In the genomic region with DNA sequence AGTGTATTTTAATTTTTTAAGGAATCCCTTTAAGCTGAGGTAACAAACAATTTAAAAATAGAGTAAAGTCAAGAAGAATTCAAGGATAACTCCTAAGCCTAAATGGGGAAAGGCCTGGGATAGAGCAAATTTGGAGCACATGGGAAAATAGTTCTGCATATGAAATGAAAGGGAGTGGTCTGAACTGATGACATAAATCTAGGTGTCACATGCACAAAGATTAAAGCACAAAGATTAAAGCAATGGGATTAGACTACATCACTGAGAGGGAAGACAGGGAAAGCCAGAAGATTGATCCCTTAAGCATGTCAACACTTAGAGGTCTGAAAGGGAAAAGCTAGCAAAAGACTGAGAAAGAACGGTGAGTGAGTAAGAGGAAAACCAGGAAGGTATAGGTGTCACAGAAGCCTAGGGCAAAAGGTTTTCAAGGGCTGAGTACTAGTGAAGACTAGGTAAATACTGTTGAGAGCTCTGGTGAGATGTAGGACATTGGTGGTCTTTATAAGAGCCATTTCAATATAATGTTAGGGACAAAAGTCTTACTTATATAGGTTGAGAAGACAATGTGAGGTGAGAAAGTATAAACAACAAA, we compare ENCODE assay signal across 17 cellular contexts. TPM values are rescaled to one million over a fixed set of nuclear protein-coding genes. Genes with fewer than 3 reads are reported as not detected.
DNase-seq lines count a peak whose midpoint lies in the region; ATAC-seq, FAIRE-seq and TF ChIP-seq lines count a peak whose summit lies in the region.
"Had no signal": no experiment of that assay in that cellular context is flagged by ENCODE, and none has a peak within 500 bp of the region (broad histone marks: within the 10 kb centered on the region; RNA-seq: fewer than 3 reads in every experiment).

No MANE protein-coding gene starts in this region.

- H3K4me1 ChIP-seq in foreskin keratinocyte: no peaks in the 10 kb centered on the region
- H3K4me1 ChIP-seq: Caco-2 had no signal

- H3K27ac Mint-ChIP-seq in activated CD4-positive, alpha-beta T cell treated with anti-CD3 and anti-CD28 coated beads, Interleukin-2, amount 10 ng/mL, durations not matched to agents 7 days and 5 days: peak overlapping the region; percentile 15
- H3K27ac Mint-ChIP-seq in activated CD4-positive, alpha-beta T cell treated with anti-CD3 and anti-CD28 coated beads for 36 hours: no peak overlapping the region
- H3K27ac Mint-ChIP-seq in activated T-helper 17 cell treated with anti-CD3 and anti-CD28 coated beads, Interleukin-2, amount 50 U/mL, for 72 hours: peak overlapping the region; percentile 17

- peak; percentile 79 for FAIRE-seq in GM12892 (lab: Jason Lieb, UNC)
- FAIRE-seq: GM12878, H1 had no signal

- no peak overlapping the region for H3K27ac ChIP-seq in foreskin keratinocyte
- H3K27ac ChIP-seq: 22Rv1, BLaER1 had no signal

- TF ChIP-seq CTCF in foreskin keratinocyte (conservative IDR thresholded peaks at IDR 0.05): no peak

- no peaks in the 10 kb centered on the region for H3K9me3 Mint-ChIP-seq in activated CD4-positive, alpha-beta T cell treated with anti-CD3 and anti-CD28 coated beads, Interleukin-2, amount 10 ng/mL, durations not matched to agents 7 days and 5 days
- no peaks in the 10 kb centered on the region for H3K9me3 Mint-ChIP-seq in activated CD4-positive, alpha-beta T cell treated with anti-CD3 and anti-CD28 coated beads for 36 hours (ENCODE audit: low read depth)
- H3K9me3 Mint-ChIP-seq in activated T-helper 17 cell treated with anti-CD3 and anti-CD28 coated beads, Interleukin-2, amount 50 U/mL, for 72 hours: no peaks in the 10 kb centered on the region
- H3K9me3 Mint-ChIP-seq: CD8-positive, alpha-beta memory T cell had no signal

- ATAC-seq in activated CD4-positive, alpha-beta T cell treated with anti-CD3 and anti-CD28 coated beads for 36 hours: no peak
- ATAC-seq in activated T-helper 17 cell treated with anti-CD3 and anti-CD28 coated beads, Interleukin-2, amount 50 U/mL, for 72 hours (replicated peaks): no peak
- ATAC-seq in GM19023 (IDR thresholded peaks at IDR 0.05; ENCODE audit: unreplicated experiment) (no peak), HG02870 (IDR thresholded peaks at IDR 0.05; ENCODE audit: unreplicated experiment) (no peak), foreskin keratinocyte (no peak)
- ATAC-seq: GM12878 had no signal

- no peak for TF ChIP-seq POLR2A in GM12892 (IDR thresholded peaks at IDR 0.05; ENCODE audit: low read depth, low read length)

- H3K4me1 Mint-ChIP-seq in activated CD4-positive, alpha-beta T cell treated with anti-CD3 and anti-CD28 coated beads, Interleukin-2, amount 10 ng/mL, durations not matched to agents 7 days and 5 days: peaks cover 9% of the 10 kb centered on the region
- H3K4me1 Mint-ChIP-seq in activated CD4-positive, alpha-beta T cell treated with anti-CD3 and anti-CD28 coated beads for 36 hours: peaks cover 7% of the 10 kb centered on the region
- peaks cover 4% of the 10 kb centered on the region for H3K4me1 Mint-ChIP-seq in activated T-helper 17 cell treated with anti-CD3 and anti-CD28 coated beads, Interleukin-2, amount 50 U/mL, for 72 hours

- H3K4me3 Mint-ChIP-seq in activated CD4-positive, alpha-beta T cell treated with anti-CD3 and anti-CD28 coated beads, Interleukin-2, amount 10 ng/mL, durations not matched to agents 7 days and 5 days: no peak overlapping the region
- no peak overlapping the region for H3K4me3 Mint-ChIP-seq in activated CD4-positive, alpha-beta T cell treated with anti-CD3 and anti-CD28 coated beads for 36 hours
- no peak overlapping the region for H3K4me3 Mint-ChIP-seq in activated T-helper 17 cell treated with anti-CD3 and anti-CD28 coated beads, Interleukin-2, amount 50 U/mL, for 72 hours
- H3K4me3 Mint-ChIP-seq: CD8-positive, alpha-beta memory T cell had no signal

- no peaks in the 10 kb centered on the region for H3K27me3 ChIP-seq in foreskin keratinocyte
- H3K27me3 ChIP-seq: BLaER1 had no signal

- H3K36me3 Mint-ChIP-seq in activated CD4-positive, alpha-beta T cell treated with anti-CD3 and anti-CD28 coated beads, Interleukin-2, amount 10 ng/mL, durations not matched to agents 7 days and 5 days (ENCODE audit: low read depth): peaks cover 57% of the 10 kb centered on the region
- H3K36me3 Mint-ChIP-seq in activated CD4-positive, alpha-beta T cell treated with anti-CD3 and anti-CD28 coated beads for 36 hours (ENCODE audit: low read depth): peaks cover 58% of the 10 kb centered on the region
- peaks cover 75% of the 10 kb centered on the region for H3K36me3 Mint-ChIP-seq in activated T-helper 17 cell treated with anti-CD3 and anti-CD28 coated beads, Interleukin-2, amount 50 U/mL, for 72 hours (ENCODE audit: low read depth)

- POLR2A ChIA-PET in activated CD4-positive, alpha-beta T cell treated with anti-CD3 and anti-CD28 coated beads, Interleukin-2, amount 10 ng/mL, durations not matched to agents 7 days and 5 days (lab: Charles Lee): no interaction called here
- POLR2A ChIA-PET in activated CD4-positive, alpha-beta T cell treated with anti-CD3 and anti-CD28 coated beads for 36 hours (lab: Charles Lee): no interaction called here

- CTCF ChIA-PET in activated CD4-positive, alpha-beta T cell treated with anti-CD3 and anti-CD28 coated beads, Interleukin-2, amount 10 ng/mL, durations not matched to agents 7 days and 5 days (lab: Charles Lee): no interaction called here
- CTCF ChIA-PET in activated CD4-positive, alpha-beta T cell treated with anti-CD3 and anti-CD28 coated beads for 36 hours (lab: Charles Lee): no interaction called here

- intact Hi-C loops in activated CD4-positive, alpha-beta T cell treated with anti-CD3 and anti-CD28 coated beads for 36 hours (cut with DNase I, micrococcal nuclease): no loop called here

- DNase-seq in activated CD4-positive, alpha-beta T cell treated with anti-CD3 and anti-CD28 coated beads, Interleukin-2, amount 10 ng/mL, durations not matched to agents 7 days and 5 days: no peak
- no peak for DNase-seq in activated CD4-positive, alpha-beta T cell treated with anti-CD3 and anti-CD28 coated beads for 36 hours
- DNase-seq in GM12892 (ENCODE audit: insufficient read length) (no peak), foreskin keratinocyte (no peak)
- DNase-seq: AML-193; Caco-2; CD8-positive, alpha-beta memory T cell; DMS 273 treated with DMSO at 0.1 percent for 48 hours; IMR-90; KG1 had no signal

- no peaks in the 10 kb centered on the region for H3K27me3 Mint-ChIP-seq in activated CD4-positive, alpha-beta T cell treated with anti-CD3 and anti-CD28 coated beads, Interleukin-2, amount 10 ng/mL, durations not matched to agents 7 days and 5 days
- H3K27me3 Mint-ChIP-seq in activated CD4-positive, alpha-beta T cell treated with anti-CD3 and anti-CD28 coated beads for 36 hours: no peaks in the 10 kb centered on the region
- H3K27me3 Mint-ChIP-seq in activated T-helper 17 cell treated with anti-CD3 and anti-CD28 coated beads, Interleukin-2, amount 50 U/mL, for 72 hours: no peaks in the 10 kb centered on the region
- H3K27me3 Mint-ChIP-seq: CD8-positive, alpha-beta memory T cell had no signal

RNA-seq across cellular contexts. Expression of a gene that starts 59.6 kb away (rescaled TPM):
- total RNA-seq in activated CD4-positive, alpha-beta T cell treated with anti-CD3 and anti-CD28 coated beads, Interleukin-2, amount 10 ng/mL, durations not matched to agents 7 days and 5 days: 10 to 100 TPM; 49.4 to 61.7 TPM
- 10 to 100 TPM; 49.6 to 72.8 TPM for total RNA-seq in activated CD4-positive, alpha-beta T cell treated with anti-CD3 and anti-CD28 coated beads for 36 hours
- polyA plus RNA-seq in GM12892 (2012; ENCODE audit: missing spikeins): 38.5 TPM
- 10 to 100 TPM; 48.3 to 50.9 TPM for total RNA-seq in activated T-helper 17 cell treated with anti-CD3 and anti-CD28 coated beads, Interleukin-2, amount 50 U/mL, for 72 hours
- total RNA-seq in foreskin keratinocyte: 74.4 and 83.1 TPM in 2 replicates
- 16.5 and 18.0 TPM in 2 replicates for polyA plus RNA-seq in foreskin keratinocyte
